9 cellular contexts compared by ENCODE assay signal in the genomic region with DNA sequence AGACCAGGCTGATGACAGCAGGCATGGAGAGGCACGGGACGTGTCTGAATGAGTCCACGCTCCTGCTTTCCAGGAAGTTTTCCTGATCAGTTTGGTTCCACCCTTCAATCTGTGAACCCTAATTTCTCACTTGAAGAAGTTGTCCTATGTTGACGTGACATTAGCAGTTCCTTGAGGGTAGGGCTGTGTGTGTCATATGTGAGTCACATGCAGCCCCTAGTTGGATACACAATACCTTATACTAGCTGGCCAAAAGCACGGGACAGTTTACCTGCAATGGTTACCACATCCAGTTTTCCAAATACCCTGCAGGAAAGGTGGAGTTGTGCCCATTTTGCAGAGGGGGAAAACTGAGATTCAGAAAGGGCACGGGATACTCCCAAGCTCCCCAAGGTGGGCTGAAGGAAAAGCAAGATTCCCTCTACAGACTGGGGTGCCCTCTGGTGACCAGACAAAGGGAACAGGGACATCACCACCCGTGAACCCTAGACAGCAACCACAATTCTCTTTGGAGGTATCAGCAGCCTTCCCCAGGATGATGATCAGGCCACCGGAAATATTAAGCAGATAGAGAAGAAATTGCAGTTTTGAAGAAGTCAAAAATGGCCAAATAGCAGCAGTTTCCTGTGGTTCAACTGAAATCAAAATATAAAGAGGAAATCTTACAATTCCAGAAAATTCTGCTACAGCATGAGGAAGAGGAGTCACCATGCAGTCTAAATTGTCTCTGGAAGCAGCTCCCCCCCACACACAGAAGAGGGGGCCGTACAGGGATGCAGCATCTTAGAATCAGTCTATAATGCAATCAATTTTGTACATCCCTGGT.
A peak's percentile ranks its signal among the peaks of the same experiment; 100 is the strongest.
DNase-seq lines count a peak whose midpoint lies in the region; ATAC-seq, FAIRE-seq and TF ChIP-seq lines count a peak whose summit lies in the region.
"Had no signal": no experiment of that assay in that cellular context is flagged by ENCODE, and none has a peak within 500 bp of the region (broad histone marks: within the 10 kb centered on the region; RNA-seq: fewer than 3 reads in every experiment).

No MANE protein-coding gene starts in this region.

- H3K23ac ChIP-seq in H1 (ENCODE audit: insufficient read length): no peak overlapping the region

- no peak overlapping the region for H3K27ac ChIP-seq in H1 (ENCODE audit: low read depth, low read length)
- no peak overlapping the region for H3K27ac ChIP-seq in upper lobe of right lung

- peaks cover 3% of the 10 kb centered on the region in 2 experiments for H4K20me1 ChIP-seq in H1 (replicated peaks in 1 of 2; ENCODE audit: control insufficient read depth in 1 of 2, insufficient read depth in 2 of 2, low read length in 2 of 2)

- no peak overlapping the region for H4K5ac ChIP-seq in H1 (ENCODE audit: insufficient read length, low read depth, low read length)

- H2BK20ac ChIP-seq in H1 (ENCODE audit: low read length): no peak overlapping the region

- H2AFZ ChIP-seq in H1 (ENCODE audit: low read length): no peak overlapping the region

- H2BK12ac ChIP-seq in H1 (ENCODE audit: low read depth, low read length): no peak overlapping the region

- FAIRE-seq in H1 (lab: Jason Lieb, UNC): no peak

- H3K9me3 ChIP-seq in H1 (ENCODE audit: insufficient read depth in 2 of 2, low read depth in 1 of 2, low read length in 1 of 2) (no peaks in the 10 kb centered on the region), upper lobe of right lung (no peaks in the 10 kb centered on the region)

- ATAC-seq in Right ventricle myocardium superior (ENCODE audit: poor library complexity) (peak; percentile 48), Right ventricle myocardium inferior (no peak), upper lobe of right lung (no peak), HG03039 (IDR thresholded peaks at IDR 0.05; ENCODE audit: unreplicated experiment) (no peak)

- no peak overlapping the region for H3K4me2 ChIP-seq in H1 (ENCODE audit: insufficient read depth in 1 of 2, low read depth in 2 of 2, low read length in 2 of 2)

- no peak overlapping the region for H4K91ac ChIP-seq in H1 (replicated peaks; ENCODE audit: insufficient read length, low read length)

- H4K8ac ChIP-seq in H1 (ENCODE audit: extremely low read depth, insufficient read depth, low read length): no peak overlapping the region

- POLR2A ChIA-PET in H1 (lab: Charles Lee; ENCODE audit: partially characterized antibody): interaction anchor here (0.8 to 1.4 kb wide), 2 partner anchors 11 to 18 kb away, joined by 3 read pairs; no protein-coding TSS in a partner anchor

- no peaks in the 10 kb centered on the region; the same call in none of the 2 replicates for H3K79me1 ChIP-seq in H1 (ENCODE audit: low read depth, low read length)

- CTCF ChIA-PET in H1 (lab: Charles Lee; ENCODE audit: partially characterized antibody): interaction anchor here (0.5 to 1.5 kb wide), 9 partner anchors 15 to 216 kb away, joined by 3 to 6 read pairs (median 3); no protein-coding TSS in a partner anchor

- no peak overlapping the region; the same call in 1 of the 2 replicates for H2BK15ac ChIP-seq in H1 (ENCODE audit: low read length)

- H3K4me3 ChIP-seq in H1 (ENCODE audit: extremely low read depth in 1 of 4, insufficient read depth in 2 of 4, low read depth in 3 of 4, low read length in 4 of 4) (no peak overlapping the region), upper lobe of right lung (no peak overlapping the region)

- TF ChIP-seq POLR2A in H1 (IDR thresholded peaks at IDR 0.05; ENCODE audit: control extremely low read depth in 1 of 2, low read depth in 2 of 2, low read length in 2 of 2): no peak

- peaks cover 0 to 2% (median 0%) of the 10 kb centered on the region in 4 experiments; a peak in 1 of 7 replicates for H3K27me3 ChIP-seq in H1 (replicated peaks in 1 of 4; ENCODE audit: control insufficient read depth in 3 of 4, extremely low read depth in 1 of 4, insufficient read depth in 3 of 4, low read length in 3 of 4)
- peaks cover 14% of the 10 kb centered on the region for H3K27me3 ChIP-seq in upper lobe of right lung

- no peak overlapping the region for H3K56ac ChIP-seq in H1 (replicated peaks; ENCODE audit: insufficient read length, low read depth, low read length)

- no peak for DNase-seq in Right ventricle myocardium superior
- DNase-seq in Right ventricle myocardium inferior (ENCODE audit: missing footprints): no peak
- DNase-seq in NCI-H526 treated with DMSO at 0.1 percent for 48 hours (lab: John Stamatoyannopoulos, UW): peak; percentile 9
- DNase-seq in H1 (ENCODE audit: low read depth in 1 of 2, low spot score in 2 of 2): no peak
- DNase-seq in upper lobe of right lung: no peak
- DNase-seq in DMS79 treated with DMSO at 0.1 percent for 48 hours (lab: John Stamatoyannopoulos, UW): no peak
- DNase-seq in COLO829 (ENCODE audit: low spot score): no peak
- DNase-seq: SHP77 had no signal

- no peaks in the 10 kb centered on the region for H3K79me2 ChIP-seq in H1 (ENCODE audit: control insufficient read depth in 1 of 2, insufficient read depth in 2 of 2, low read length in 2 of 2)

- intact Hi-C loops in Right ventricle myocardium superior (cut with DNase I) (no loop called here), Right ventricle myocardium inferior (cut with DNase I) (no loop called here), upper lobe of right lung (cut with DNase I) (no loop called here)

- TF ChIP-seq RAD21 in H1 (IDR thresholded peaks at IDR 0.05 in 1 of 2, conservative IDR thresholded peaks at IDR 0.05 in 1 of 2; ENCODE audit: low read depth in 2 of 2, low read length in 2 of 2): peak; percentile 71 to 79

- no peak overlapping the region for H3K18ac ChIP-seq in H1 (ENCODE audit: extremely low read depth, low read length)

- H3K9ac ChIP-seq in H1 (replicated peaks in 1 of 4; ENCODE audit: extremely low read depth in 1 of 4, low read depth in 3 of 4, low read length in 3 of 4): no peak overlapping the region

- 84% methylated on average over 9 of the region's 9 CpGs; no CpG with 5 or more reads in 1 of the 2 experiments for WGBS in H1 (ENCODE audit: extremely low coverage in 1 of 2, insufficient coverage in 1 of 2, insufficient read length in 1 of 2, insufficient replicate concordance in 2 of 2, low coverage in 1 of 2, low lambda C conversion rate in 2 of 2, missing lambda C conversion rate in 1 of 2), 2 experiments

- TF ChIP-seq EP300 in H1 (IDR thresholded peaks at IDR 0.05; ENCODE audit: borderline replicate concordance in 1 of 2, low read depth in 2 of 2, low read length in 2 of 2): no peak

- H2AK5ac ChIP-seq in H1 (ENCODE audit: low read depth, low read length): no peak overlapping the region

- TF ChIP-seq CTCF in H1 (IDR thresholded peaks at IDR 0.05; ENCODE audit: control extremely low read depth in 1 of 3, insufficient read depth in 1 of 3, low read depth in 1 of 3, low read length in 3 of 3) (peak; percentile 57 to 63 (median 60)), upper lobe of right lung (IDR thresholded peaks at IDR 0.05) (peak; percentile 9)

- H3K14ac ChIP-seq in H1 (ENCODE audit: insufficient read length): no peak overlapping the region

- no peak overlapping the region for H2BK120ac ChIP-seq in H1 (replicated peaks; ENCODE audit: low read depth, low read length)

- H3K36me3 ChIP-seq in H1 (ENCODE audit: control insufficient read depth in 2 of 4, insufficient read depth in 4 of 4, low read length in 3 of 4): no peaks in the 10 kb centered on the region
- no peaks in the 10 kb centered on the region for H3K36me3 ChIP-seq in upper lobe of right lung

- H3K23me2 ChIP-seq in H1 (ENCODE audit: low read depth, low read length): no peaks in the 10 kb centered on the region; the same call in 1 of the 2 replicates

- no peak overlapping the region for H2BK5ac ChIP-seq in H1 (ENCODE audit: low read depth, low read length)

- H3K4me1 ChIP-seq in H1 (replicated peaks in 1 of 4; ENCODE audit: control insufficient read depth in 3 of 4, insufficient read depth in 4 of 4, low read length in 3 of 4) (no peaks in the 10 kb centered on the region), upper lobe of right lung (no peaks in the 10 kb centered on the region)

- no peak overlapping the region for H3K4ac ChIP-seq in H1 (replicated peaks; ENCODE audit: insufficient read length, low read depth, low read length)

TF ChIP-seq in H1, 55 proteins besides CTCF, POLR2A, EP300 and RAD21:
- TF ChIP-seq TAF1 (IDR thresholded peaks at IDR 0.05; ENCODE audit: low read depth, low read length) (no peak), HDAC2 (IDR thresholded peaks at IDR 0.05; ENCODE audit: borderline replicate concordance in 1 of 2, low read depth in 2 of 2, low read length in 2 of 2) (peak; percentile 44 to 65; a peak in 1 of 4 replicates), KDM1A (IDR thresholded peaks at IDR 0.05; ENCODE audit: borderline replicate concordance, low read length) (peak; percentile 98)
